ENCODE assay signal across 23 cellular contexts in genomic region chrX:107724653-107725052, GRCh38. TPM values are rescaled to one million over a fixed set of nuclear protein-coding genes. Genes with fewer than 3 reads are reported as not detected.
"Had no signal": no experiment of that assay in that cellular context is flagged by ENCODE, and none has a peak within 500 bp of the region (broad histone marks: within the 10 kb centered on the region; RNA-seq: fewer than 3 reads in every experiment).

No MANE protein-coding gene starts in this region.

- H3K4me3 ChIP-seq: lung, testis, upper lobe of left lung had no signal

- H3K27ac ChIP-seq: testis, WERI-Rb-1 had no signal

- H3K36me3 ChIP-seq: upper lobe of left lung, WERI-Rb-1 had no signal

- H3K27me3 ChIP-seq: testis, upper lobe of left lung had no signal

- DNase-seq: activated CD4-positive, alpha-beta T cell treated with anti-CD3 and anti-CD28 coated beads for 1 hour; activated effector memory CD4-positive, alpha-beta T cell treated with anti-CD3 and anti-CD28 coated beads, Interleukin-2, amount 50 U/mL, for 16 hours; activated naive CD4-positive, alpha-beta T cell treated with anti-CD3 and anti-CD28 coated beads, Interleukin-2, amount 50 U/mL, for 16 hours; activated T-cell treated with anti-CD3 and anti-CD28 coated beads, Interleukin-2, amount 50 U/mL, for 72 hours; dermis blood vessel endothelial cell; effector memory CD8-positive, alpha-beta T cell; foreskin fibroblast; nephron progenitor cell; nucleus accumbens; stimulated activated CD4-positive, alpha-beta T cell treated with anti-CD3 and anti-CD28 coated beads, Interleukin-15, amount 100 ng/mL, for 24 hours; stimulated activated CD4-positive, alpha-beta T cell treated with anti-CD3 and anti-CD28 coated beads, Interleukin-2, amount 100 ng/mL, for 48 hours; stimulated activated naive CD8-positive, alpha-beta T cell treated with anti-CD3 and anti-CD28 coated beads, Interleukin-15, amount 100 ng/mL, for 72 hours; T-helper 17 cell; testis; upper lobe of left lung; WERI-Rb-1 had no signal

- H3K9me3 ChIP-seq: testis, upper lobe of left lung had no signal

RNA-seq across cellular contexts. Expression of gene NCBP2L, which starts 52.9 kb away (rescaled TPM):
- total RNA-seq: activated CD8-positive, alpha-beta memory T cell treated with anti-CD3 and anti-CD28 coated beads for 36 hours; activated T-cell treated with anti-CD3 and anti-CD28 coated beads, Interleukin-2, amount 50 U/mL, for 72 hours; astrocyte; bronchial epithelial cell; chondrocyte; dermis blood vessel endothelial cell; mesothelial cell of epicardium; testis had no signal
- polyA plus RNA-seq: keratinocyte had no signal
